1 cellular context compared by ENCODE assay signal in the genomic region with DNA sequence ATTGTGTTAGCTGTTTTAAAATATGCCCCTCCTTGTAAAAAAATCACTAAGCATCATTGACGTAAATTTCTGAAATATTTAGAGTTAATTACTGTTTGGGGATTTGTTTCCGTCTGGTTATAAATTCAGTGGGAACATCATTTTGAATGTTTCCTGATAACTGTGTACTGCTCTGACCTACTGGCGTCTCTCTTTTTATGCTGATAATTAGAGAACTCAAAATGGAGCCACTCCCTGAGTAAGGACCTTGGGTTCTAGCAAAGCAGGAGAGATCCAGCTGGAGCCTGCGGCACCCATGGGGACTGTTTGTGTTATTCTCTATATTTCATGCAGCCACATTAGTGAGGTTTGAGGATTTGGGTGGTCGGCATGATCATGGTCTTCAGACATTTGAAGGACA.
TF ChIP-seq lines count a peak whose summit lies in the region.

No MANE protein-coding gene starts in this region.

TF ChIP-seq in GM23338, 12 proteins besides CTCF, POLR2A, EP300 and RAD21:
- TF ChIP-seq REST (IDR thresholded peaks at IDR 0.05; ENCODE audit: unreplicated experiment) (no peak), ETS1 (IDR thresholded peaks at IDR 0.05) (no peak), ZNF114 (CRISPR knock-in tag; IDR thresholded peaks at IDR 0.05) (no peak), NANOG (IDR thresholded peaks at IDR 0.05; ENCODE audit: borderline replicate concordance) (no peak), EZH2 (IDR thresholded peaks at IDR 0.05; ENCODE audit: low read depth, unreplicated experiment) (no peak), ZNF462 (CRISPR knock-in tag; IDR thresholded peaks at IDR 0.05) (no peak), EZH2phosphoT487 (IDR thresholded peaks at IDR 0.05; ENCODE audit: unreplicated experiment) (no peak), ZNF331 (CRISPR knock-in tag; IDR thresholded peaks at IDR 0.05; ENCODE audit: low read depth) (no peak), STAT1 (IDR thresholded peaks at IDR 0.05; ENCODE audit: unreplicated experiment) (no peak), POLR2AphosphoS5 (IDR thresholded peaks at IDR 0.05; ENCODE audit: low read depth) (no peak), JUNB (IDR thresholded peaks at IDR 0.05; ENCODE audit: unreplicated experiment) (no peak), CREB1 (CRISPR knock-in tag; IDR thresholded peaks at IDR 0.05; ENCODE audit: low read depth) (no peak)
TF ChIP-seq in GM23338: peak in this region for 0.
